In the genomic region with DNA sequence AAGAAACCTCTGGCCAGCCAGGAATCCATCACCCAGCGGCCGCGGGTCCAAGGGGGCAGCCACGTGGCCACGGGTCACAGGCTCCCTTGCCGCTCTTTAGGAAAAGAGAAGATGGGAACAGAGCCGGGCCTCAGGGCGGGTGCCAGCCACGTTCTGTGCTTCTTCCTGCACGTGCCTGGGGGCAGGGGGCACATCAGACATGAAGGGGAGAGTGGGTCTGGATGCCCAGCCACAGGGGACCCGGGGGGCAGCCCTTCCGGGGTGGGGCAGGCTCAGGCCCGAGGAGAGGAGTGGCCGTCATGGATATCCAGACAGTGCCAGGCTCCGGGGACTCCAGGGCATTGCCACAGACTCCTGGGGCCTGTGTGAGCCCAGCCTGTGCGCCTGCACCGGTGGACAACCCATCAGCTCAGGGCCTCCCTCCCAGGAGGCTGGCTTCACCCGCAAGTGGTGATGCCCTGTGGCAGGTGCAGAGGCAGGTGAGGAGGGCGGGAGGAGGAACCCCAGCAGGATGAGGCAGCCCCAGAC, we compare ENCODE assay signal across 24 cellular contexts. TPM values are rescaled to one million over a fixed set of nuclear protein-coding genes. Genes with fewer than 3 reads are reported as not detected.
A peak's percentile ranks its signal among the peaks of the same experiment; 100 is the strongest.
DNase-seq lines count a peak whose midpoint lies in the region; ATAC-seq, FAIRE-seq and TF ChIP-seq lines count a peak whose summit lies in the region.
"Had no signal": no experiment of that assay in that cellular context is flagged by ENCODE, and none has a peak within 500 bp of the region (broad histone marks: within the 10 kb centered on the region; RNA-seq: fewer than 3 reads in every experiment).

No MANE protein-coding gene starts in this region.

- no peak overlapping the region for H2AK5ac ChIP-seq in H1 (ENCODE audit: low read depth, low read length)

- intact Hi-C loops in aorta (cut with DNase I) = no loop called here

- no peak overlapping the region for H2BK5ac ChIP-seq in H1 (ENCODE audit: low read depth, low read length)

- TF ChIP-seq CTCF in H1 (IDR thresholded peaks at IDR 0.05; ENCODE audit: control extremely low read depth in 1 of 3, insufficient read depth in 1 of 3, low read depth in 1 of 3, low read length in 3 of 3) = no peak

- no peak overlapping the region for H3K23ac ChIP-seq in H1 (ENCODE audit: insufficient read length)

- FAIRE-seq in H1 (lab: Jason Lieb, UNC) = no peak
- FAIRE-seq: GM12878, H54, K562 had no signal

- no peak overlapping the region for H3K4me3 ChIP-seq in H1 (ENCODE audit: extremely low read depth in 1 of 4, insufficient read depth in 2 of 4, low read depth in 3 of 4, low read length in 4 of 4)
- no peak overlapping the region for H3K4me3 ChIP-seq in aorta (ENCODE audit: low read length in 2 of 2)
- H3K4me3 ChIP-seq: GM12878, GM23248, K562 had no signal

- WGBS in H1 (ENCODE audit: extremely low coverage in 1 of 2, insufficient coverage in 1 of 2, insufficient read length in 1 of 2, insufficient replicate concordance in 2 of 2, low coverage in 1 of 2, low lambda C conversion rate in 2 of 2, missing lambda C conversion rate in 1 of 2), 2 experiments = 91% methylated on average over 19 of the region's 19 CpGs; no CpG with 5 or more reads in 1 of the 2 experiments
- 71 to 76% methylated on average over 19 of the region's 19 CpGs for WGBS in aorta, 2 donors

- no peak overlapping the region for H2BK20ac ChIP-seq in H1 (ENCODE audit: low read length)

- H3K27ac ChIP-seq in H1 (ENCODE audit: low read depth, low read length) = no peak overlapping the region
- no peak overlapping the region for H3K27ac ChIP-seq in aorta (ENCODE audit: low read depth in 1 of 2, low read length in 2 of 2)
- H3K27ac ChIP-seq: GM23248, HL-60 had no signal

- no peak overlapping the region for H3K14ac ChIP-seq in H1 (ENCODE audit: insufficient read length)

- no peaks in the 10 kb centered on the region for H4K20me1 ChIP-seq in H1 (replicated peaks in 1 of 2; ENCODE audit: control insufficient read depth in 1 of 2, insufficient read depth in 2 of 2, low read length in 2 of 2)

- no peaks in the 10 kb centered on the region for H3K79me2 ChIP-seq in H1 (ENCODE audit: control insufficient read depth in 1 of 2, insufficient read depth in 2 of 2, low read length in 2 of 2)

- H3K36me3 ChIP-seq in H1 (ENCODE audit: control insufficient read depth in 2 of 4, insufficient read depth in 4 of 4, low read length in 3 of 4) (no peaks in the 10 kb centered on the region), aorta (ENCODE audit: control insufficient read depth in 1 of 2, insufficient read depth in 2 of 2, low read length in 1 of 2) (no peaks in the 10 kb centered on the region)

- H3K27me3 ChIP-seq in H1 (replicated peaks in 1 of 4; ENCODE audit: control insufficient read depth in 3 of 4, extremely low read depth in 1 of 4, insufficient read depth in 3 of 4, low read length in 3 of 4) = no peaks in the 10 kb centered on the region
- no peaks in the 10 kb centered on the region for H3K27me3 ChIP-seq in aorta (ENCODE audit: control insufficient read depth in 1 of 2, insufficient read depth in 2 of 2, low read length in 1 of 2)

- H2BK12ac ChIP-seq in H1 (ENCODE audit: low read depth, low read length) = no peak overlapping the region

- H3K4ac ChIP-seq in H1 (replicated peaks; ENCODE audit: insufficient read length, low read depth, low read length) = no peak overlapping the region

- H3K23me2 ChIP-seq in H1 (ENCODE audit: low read depth, low read length) = no peaks in the 10 kb centered on the region

- no peak overlapping the region for H4K91ac ChIP-seq in H1 (replicated peaks; ENCODE audit: insufficient read length, low read length)

- H3K9me3 Mint-ChIP-seq in stimulated activated naive CD8-positive, alpha-beta T cell treated with anti-CD3 and anti-CD28 coated beads, Interleukin-15, amount 100 ng/mL, for 72 hours = no peaks in the 10 kb centered on the region
- H3K9me3 Mint-ChIP-seq in stimulated activated memory B cell treated with anti-CD40 and anti-IgM and Interleukin-4, amounts not matched to agents 10 μg/mL and 1 μg/mL and 100 μg/mL, for 72 hours = peaks cover 3% of the 10 kb centered on the region
- H3K9me3 Mint-ChIP-seq: CD4-positive, alpha-beta memory T cell had no signal

- H3K18ac ChIP-seq in H1 (ENCODE audit: extremely low read depth, low read length) = no peak overlapping the region

- no peak for TF ChIP-seq RAD21 in H1 (IDR thresholded peaks at IDR 0.05 in 1 of 2, conservative IDR thresholded peaks at IDR 0.05 in 1 of 2; ENCODE audit: low read depth in 2 of 2, low read length in 2 of 2)

- no peak for TF ChIP-seq EP300 in H1 (IDR thresholded peaks at IDR 0.05; ENCODE audit: borderline replicate concordance in 1 of 2, low read depth in 2 of 2, low read length in 2 of 2)

- ATAC-seq in stimulated activated naive CD8-positive, alpha-beta T cell treated with anti-CD3 and anti-CD28 coated beads, Interleukin-15, amount 100 ng/mL, for 72 hours = peak; percentile 21
- no peak for ATAC-seq in stimulated activated naive CD8-positive, alpha-beta T cell treated with anti-CD3 and anti-CD28 coated beads, Interleukin-15, Interleukin-2, amounts not matched to agents 100 U/mL and 50 U/mL, for 24 hours
- ATAC-seq in stimulated activated memory B cell treated with anti-CD40 and anti-IgM and Interleukin-4, amounts not matched to agents 10 μg/mL and 1 μg/mL and 100 μg/mL, for 72 hours = peak; percentile 6
- no peak for ATAC-seq in aorta (ENCODE audit: low FRiP score)
- ATAC-seq: GM12878, K562 had no signal

- H3K4me1 Mint-ChIP-seq in stimulated activated naive CD8-positive, alpha-beta T cell treated with anti-CD3 and anti-CD28 coated beads, Interleukin-15, amount 100 ng/mL, for 72 hours = peaks cover 19% of the 10 kb centered on the region
- peaks cover 6% of the 10 kb centered on the region for H3K4me1 Mint-ChIP-seq in stimulated activated memory B cell treated with anti-CD40 and anti-IgM and Interleukin-4, amounts not matched to agents 10 μg/mL and 1 μg/mL and 100 μg/mL, for 72 hours

- no peak overlapping the region for H2BK120ac ChIP-seq in H1 (replicated peaks; ENCODE audit: low read depth, low read length)

- CTCF ChIA-PET in H1 (lab: Charles Lee; ENCODE audit: partially characterized antibody) = interaction anchor here (1.3 kb wide), 1 partner anchor 29 kb away, joined by 3 read pairs; no protein-coding TSS in a partner anchor

- 0 out of 2 replicates have a peak overlapping the region, but pooled peaks have one; percentile 41 for H4K8ac ChIP-seq in H1 (ENCODE audit: extremely low read depth, insufficient read depth, low read length)

- peak; percentile 6 for DNase-seq in NCI-H345 (lab: John Stamatoyannopoulos, UW)
- DNase-seq in NCI-H345 treated with DMSO at 0.1 percent for 48 hours (lab: John Stamatoyannopoulos, UW; ENCODE audit: unreplicated experiment) = no peak
- no peak for DNase-seq in stimulated activated naive CD8-positive, alpha-beta T cell treated with anti-CD3 and anti-CD28 coated beads, Interleukin-15, amount 100 ng/mL, for 72 hours
- DNase-seq in stimulated activated naive CD8-positive, alpha-beta T cell treated with anti-CD3 and anti-CD28 coated beads, Interleukin-15, Interleukin-2, amounts not matched to agents 100 U/mL and 50 U/mL, for 24 hours = no peak
- no peak for DNase-seq in H1 (ENCODE audit: low read depth in 1 of 2, low spot score in 2 of 2)
- DNase-seq in aorta = no peak
- DNase-seq in NCI-H2107 (lab: John Stamatoyannopoulos, UW) = no peak
- DNase-seq: AML-193; CD4-positive, alpha-beta memory T cell; DMS53; DND-41; EL; HCEC 1CT; IMR-90 had no signal

- H3K27ac Mint-ChIP-seq in stimulated activated naive CD8-positive, alpha-beta T cell treated with anti-CD3 and anti-CD28 coated beads, Interleukin-15, amount 100 ng/mL, for 72 hours = no peak overlapping the region
- H3K27ac Mint-ChIP-seq in stimulated activated memory B cell treated with anti-CD40 and anti-IgM and Interleukin-4, amounts not matched to agents 10 μg/mL and 1 μg/mL and 100 μg/mL, for 72 hours = no peak overlapping the region
- H3K27ac Mint-ChIP-seq: CD14-positive monocyte; CD4-positive, alpha-beta memory T cell had no signal

- H3K79me1 ChIP-seq in H1 (ENCODE audit: low read depth, low read length) = no peaks in the 10 kb centered on the region

- POLR2A ChIA-PET in H1 (lab: Charles Lee; ENCODE audit: partially characterized antibody) = no interaction called here

- no peak overlapping the region for H3K4me2 ChIP-seq in H1 (ENCODE audit: insufficient read depth in 1 of 2, low read depth in 2 of 2, low read length in 2 of 2)

- H4K5ac ChIP-seq in H1 (ENCODE audit: insufficient read length, low read depth, low read length) = no peak overlapping the region

- H3K27me3 Mint-ChIP-seq in stimulated activated naive CD8-positive, alpha-beta T cell treated with anti-CD3 and anti-CD28 coated beads, Interleukin-15, amount 100 ng/mL, for 72 hours = peaks cover 52% of the 10 kb centered on the region
- H3K27me3 Mint-ChIP-seq in stimulated activated memory B cell treated with anti-CD40 and anti-IgM and Interleukin-4, amounts not matched to agents 10 μg/mL and 1 μg/mL and 100 μg/mL, for 72 hours = peaks cover 16% of the 10 kb centered on the region

- H3K36me3 Mint-ChIP-seq in stimulated activated memory B cell treated with anti-CD40 and anti-IgM and Interleukin-4, amounts not matched to agents 10 μg/mL and 1 μg/mL and 100 μg/mL, for 72 hours = no peaks in the 10 kb centered on the region
- H3K36me3 Mint-ChIP-seq: CD14-positive monocyte; CD4-positive, alpha-beta memory T cell had no signal

- no peak for TF ChIP-seq POLR2A in H1 (IDR thresholded peaks at IDR 0.05; ENCODE audit: control extremely low read depth in 1 of 2, low read depth in 2 of 2, low read length in 2 of 2)

- no peak overlapping the region for H3K9ac ChIP-seq in H1 (replicated peaks in 1 of 4; ENCODE audit: extremely low read depth in 1 of 4, low read depth in 3 of 4, low read length in 3 of 4)
- H3K9ac ChIP-seq: GM23248 had no signal

- H3K4me1 ChIP-seq in H1 (replicated peaks in 1 of 4; ENCODE audit: control insufficient read depth in 3 of 4, insufficient read depth in 4 of 4, low read length in 3 of 4) (no peaks in the 10 kb centered on the region), aorta (ENCODE audit: control insufficient read depth in 1 of 2, insufficient read depth in 2 of 2, low read length in 2 of 2) (no peaks in the 10 kb centered on the region)

- H3K9me3 ChIP-seq in H1 (ENCODE audit: insufficient read depth in 2 of 2, low read depth in 1 of 2, low read length in 1 of 2) (peaks cover 0 to 3% of the 10 kb centered on the region in 2 experiments; a peak in 1 of 4 replicates), aorta (ENCODE audit: control insufficient read depth, low read length) (no peaks in the 10 kb centered on the region)

- H3K4me3 Mint-ChIP-seq in stimulated activated naive CD8-positive, alpha-beta T cell treated with anti-CD3 and anti-CD28 coated beads, Interleukin-15, amount 100 ng/mL, for 72 hours = no peak overlapping the region
- H3K4me3 Mint-ChIP-seq in stimulated activated memory B cell treated with anti-CD40 and anti-IgM and Interleukin-4, amounts not matched to agents 10 μg/mL and 1 μg/mL and 100 μg/mL, for 72 hours = no peak overlapping the region
- H3K4me3 Mint-ChIP-seq: CD14-positive monocyte; CD4-positive, alpha-beta memory T cell had no signal

- H2AFZ ChIP-seq in H1 (ENCODE audit: low read length) = no peak overlapping the region
- H2AFZ ChIP-seq: GM23248 had no signal

- H3K56ac ChIP-seq in H1 (replicated peaks; ENCODE audit: insufficient read length, low read depth, low read length) = no peak overlapping the region

- no peak overlapping the region for H2BK15ac ChIP-seq in H1 (ENCODE audit: low read length)

RNA-seq across cellular contexts. Expression of gene ADGRA1, which starts 31.0 kb away (rescaled TPM):
- total RNA-seq in H1 (2021; fragmentation: NEBNext Ultra II Directional; extraction: Animal tissue kit (Norgen Biotek cat#: 25700)) = 0.08 and 0.17 TPM in 2 replicates
- polyA plus RNA-seq in H1 (2011; rRNA removed) (0.21 and 0.24 TPM in 2 replicates), aorta (under 1 TPM in 1 of 2 donors, not detected in 1; 0.20 TPM)
- 0.18 TPM for polyA plus RNA-seq in H1 (2011; cell fraction: cytosol; rRNA removed)
- 0.19 TPM for polyA plus RNA-seq in H1 (2011; cell fraction: nucleus; rRNA removed)
- polyA plus RNA-seq in H1 (2012, experiment 1 of 2) = 0.14 to 0.27 TPM (median 0.23 TPM) in 4 replicates
- 0.13 TPM for polyA plus RNA-seq in H1 (2012, experiment 2 of 2)
- 0.06 TPM for polyA plus RNA-seq in H1 (2013, experiment 1 of 2)
- 0.09 TPM for polyA plus RNA-seq in H1 (2013, experiment 2 of 2)
- 0.07 and 0.09 TPM in 2 replicates for polyA minus RNA-seq in H1 (2011; rRNA and poly(A)+ RNA removed)
- 0.59 TPM for polyA minus RNA-seq in H1 (2011; cell fraction: cytosol; rRNA and poly(A)+ RNA removed)
- 0.30 TPM for polyA minus RNA-seq in H1 (2011; cell fraction: nucleus; rRNA and poly(A)+ RNA removed)
- not detected for total RNA-seq in aorta
- total RNA-seq: CD4-positive, alpha-beta memory T cell; G401; GM12878; GM23248; HT1080; IMR-90; K562 had no signal
- polyA plus RNA-seq: BJ; CD14-positive monocyte; CD4-positive, alpha-beta memory T cell; GM12878; GM23248; IMR-90; K562 had no signal

Comparison
In these comparisons a context has a peak if more than half of its experiments do, and no peak if none do; other contexts are left out.
1. ATAC-seq: peak in stimulated activated naive CD8-positive, alpha-beta T cell treated with anti-CD3 and anti-CD28 coated beads, Interleukin-15, amount 100 ng/mL, for 72 hours (single experiment) and stimulated activated memory B cell treated with anti-CD40 and anti-IgM and Interleukin-4, amounts not matched to agents 10 μg/mL and 1 μg/mL and 100 μg/mL, for 72 hours (single experiment); none in stimulated activated naive CD8-positive, alpha-beta T cell treated with anti-CD3 and anti-CD28 coated beads, Interleukin-15, Interleukin-2, amounts not matched to agents 100 U/mL and 50 U/mL, for 24 hours (single experiment) and aorta (single experiment).